ENCODE assay signal across 20 cellular contexts in the genomic region with DNA sequence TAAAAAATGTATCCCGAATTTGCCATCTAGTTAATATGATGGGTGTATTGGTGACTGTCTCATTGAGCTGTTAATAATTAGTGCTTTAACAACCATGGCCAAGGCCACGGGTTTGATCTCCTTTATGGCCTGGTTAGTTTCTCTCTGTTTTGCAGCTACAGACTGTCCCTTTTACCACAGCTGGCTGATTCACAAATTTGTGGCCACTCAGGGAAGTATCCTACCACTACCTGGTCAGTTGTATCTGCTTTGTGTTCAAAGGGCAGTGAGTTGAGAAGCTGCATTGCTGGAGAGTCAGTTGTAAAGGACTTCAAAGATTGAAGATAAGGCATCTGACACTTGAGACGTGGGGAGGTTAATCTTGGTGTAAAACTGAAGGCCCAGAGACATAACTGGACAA.
"Had no signal": no experiment of that assay in that cellular context is flagged by ENCODE, and none has a peak within 500 bp of the region (broad histone marks: within the 10 kb centered on the region; RNA-seq: fewer than 3 reads in every experiment).

No MANE protein-coding gene starts in this region.

- DNase-seq: cortex of kidney; dorsolateral prefrontal cortex; effector CD8-positive, alpha-beta T cell; foreskin melanocyte; heart left ventricle; hypothalamus; left cardiac atrium; mesendoderm; naive B cell; posterior cingulate gyrus; sigmoid colon; stimulated activated CD4-positive, alpha-beta T cell treated with anti-CD3 and anti-CD28 coated beads, Interleukin-12 subunit alpha, Interleukin-12 subunit beta, amount 100 ng/mL, for 4 hours; stimulated activated CD4-positive, alpha-beta T cell treated with anti-CD3 and anti-CD28 coated beads, Interleukin-2, amount 100 ng/mL, for 48 hours; tibial artery; upper lobe of left lung; uterus had no signal

- H3K4me1 ChIP-seq: heart left ventricle, right atrium auricular region, sigmoid colon, tibial artery, upper lobe of left lung, uterus had no signal

- H3K36me3 ChIP-seq: heart left ventricle, neutrophil, right atrium auricular region, sigmoid colon, tibial artery, upper lobe of left lung, uterus had no signal

- H3K27ac Mint-ChIP-seq: stimulated activated naive CD8-positive, alpha-beta T cell treated with anti-CD3 and anti-CD28 coated beads, Interleukin-15, Interleukin-2, amounts not matched to agents 100 ng/mL and 50 ng/mL, for 24 hours had no signal

- H3K27me3 ChIP-seq: dorsolateral prefrontal cortex, heart left ventricle, neutrophil, right atrium auricular region, sigmoid colon, tibial artery, upper lobe of left lung, uterus had no signal

- H3K4me3 Mint-ChIP-seq: naive B cell; stimulated activated naive CD8-positive, alpha-beta T cell treated with anti-CD3 and anti-CD28 coated beads, Interleukin-15, Interleukin-2, amounts not matched to agents 100 ng/mL and 50 ng/mL, for 24 hours had no signal

- ATAC-seq: heart left ventricle, left cardiac atrium had no signal

- H3K4me3 ChIP-seq: dorsolateral prefrontal cortex, heart left ventricle, right atrium auricular region, sigmoid colon, skin epidermis, tibial artery, upper lobe of left lung, uterus had no signal

- H3K36me3 Mint-ChIP-seq: naive B cell had no signal

- H3K27ac ChIP-seq: dorsolateral prefrontal cortex, heart left ventricle, neutrophil, right atrium auricular region, sigmoid colon, skin epidermis, tibial artery, upper lobe of left lung, uterus had no signal

- H3K27me3 Mint-ChIP-seq: naive B cell; stimulated activated naive CD8-positive, alpha-beta T cell treated with anti-CD3 and anti-CD28 coated beads, Interleukin-15, Interleukin-2, amounts not matched to agents 100 ng/mL and 50 ng/mL, for 24 hours had no signal

- H3K9me3 ChIP-seq: heart left ventricle, neutrophil, right atrium auricular region, sigmoid colon, tibial artery, upper lobe of left lung, uterus had no signal

- H3K9me3 Mint-ChIP-seq: naive B cell; stimulated activated naive CD8-positive, alpha-beta T cell treated with anti-CD3 and anti-CD28 coated beads, Interleukin-15, Interleukin-2, amounts not matched to agents 100 ng/mL and 50 ng/mL, for 24 hours had no signal
